ENCODE assay signal across 21 cellular contexts in the genomic region with DNA sequence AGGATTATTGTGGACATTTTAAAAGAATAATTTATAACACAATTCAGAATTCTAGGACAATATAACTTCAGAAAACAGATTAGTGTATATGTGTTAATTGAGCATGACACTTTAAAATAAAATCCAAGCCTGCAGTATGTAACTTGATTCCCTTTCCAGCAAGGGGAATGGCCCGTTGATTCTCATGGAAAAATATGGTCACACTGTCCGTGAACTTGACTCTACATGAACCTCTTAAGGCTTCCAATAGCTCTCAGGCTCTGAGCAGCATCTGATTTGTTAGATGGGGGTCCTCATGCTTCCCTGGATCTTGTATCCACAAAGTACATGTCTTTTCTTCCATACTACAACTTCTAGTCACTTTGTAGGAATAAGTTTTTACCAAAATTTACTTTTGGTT.
"Had no signal": no experiment of that assay in that cellular context is flagged by ENCODE, and none has a peak within 500 bp of the region (broad histone marks: within the 10 kb centered on the region; RNA-seq: fewer than 3 reads in every experiment).

No MANE protein-coding gene starts in this region.

- H3K4me1 Mint-ChIP-seq: activated CD4-positive, alpha-beta memory T cell treated with anti-CD3 and anti-CD28 coated beads, Interleukin-2, amount 10 ng/mL, durations not matched to agents 7 days and 5 days; memory B cell; stimulated activated effector memory CD8-positive, alpha-beta T cell treated with anti-CD3 and anti-CD28 coated beads, Interleukin-12 subunit alpha, Interleukin-12 subunit beta, amount 100 ng/mL, for 72 hours; T-cell had no signal

- H3K36me3 Mint-ChIP-seq: activated naive CD4-positive, alpha-beta T cell treated with anti-CD3 and anti-CD28 coated beads, Interleukin-2, amount 50 U/mL, for 72 hours; memory B cell; natural killer cell treated with Interleukin-12 subunit alpha and Interleukin-12 subunit beta and Interleukin-15 and Interleukin-18, amount 100 ng/mL, for 72 hours; stimulated activated effector memory CD8-positive, alpha-beta T cell treated with anti-CD3 and anti-CD28 coated beads, Interleukin-12 subunit alpha, Interleukin-12 subunit beta, amount 100 ng/mL, for 72 hours; T-cell had no signal

- H3K27me3 ChIP-seq: body of pancreas, colonic mucosa, right lobe of liver had no signal

- DNase-seq: activated CD4-positive, alpha-beta memory T cell treated with anti-CD3 and anti-CD28 coated beads, Interleukin-2, amount 10 ng/mL, durations not matched to agents 7 days and 5 days; activated effector memory CD4-positive, alpha-beta T cell treated with anti-CD3 and anti-CD28 coated beads, Interleukin-2, amount 50 U/mL, for 16 hours; activated T-cell treated with anti-CD3 and anti-CD28 coated beads, Interleukin-2, amount 50 U/mL, for 48 hours; amniotic stem cell; body of pancreas; caudate nucleus; colonic mucosa; kidney; left ventricle myocardium superior; occipital lobe; psoas muscle; right lobe of liver; stimulated activated CD4-positive, alpha-beta T cell treated with anti-CD3 and anti-CD28 coated beads, Interleukin-12 subunit alpha, Interleukin-12 subunit beta, amount 100 ng/mL, for 4 hours; stimulated activated CD4-positive, alpha-beta T cell treated with anti-CD3 and anti-CD28 coated beads, Interleukin-2, amount 100 ng/mL, for 24 hours; T-cell; T-helper 9 cell had no signal

- H3K9me3 Mint-ChIP-seq: activated CD4-positive, alpha-beta memory T cell treated with anti-CD3 and anti-CD28 coated beads, Interleukin-2, amount 10 ng/mL, durations not matched to agents 7 days and 5 days; activated naive CD4-positive, alpha-beta T cell treated with anti-CD3 and anti-CD28 coated beads, Interleukin-2, amount 50 U/mL, for 72 hours; memory B cell; natural killer cell treated with Interleukin-12 subunit alpha and Interleukin-12 subunit beta and Interleukin-15 and Interleukin-18, amount 100 ng/mL, for 72 hours; stimulated activated effector memory CD8-positive, alpha-beta T cell treated with anti-CD3 and anti-CD28 coated beads, Interleukin-12 subunit alpha, Interleukin-12 subunit beta, amount 100 ng/mL, for 72 hours had no signal

- H3K4me1 ChIP-seq: body of pancreas, colonic mucosa, right lobe of liver had no signal

- ATAC-seq: activated naive CD4-positive, alpha-beta T cell treated with anti-CD3 and anti-CD28 coated beads, Interleukin-2, amount 50 U/mL, for 72 hours; body of pancreas; left ventricle myocardium superior; natural killer cell treated with Interleukin-12 subunit alpha and Interleukin-12 subunit beta and Interleukin-15 and Interleukin-18, amount 100 ng/mL, for 72 hours; psoas muscle; right lobe of liver; stimulated activated effector memory CD8-positive, alpha-beta T cell treated with anti-CD3 and anti-CD28 coated beads, Interleukin-12 subunit alpha, Interleukin-12 subunit beta, amount 100 ng/mL, for 72 hours; T-cell had no signal

- H3K4me3 Mint-ChIP-seq: activated CD4-positive, alpha-beta memory T cell treated with anti-CD3 and anti-CD28 coated beads, Interleukin-2, amount 10 ng/mL, durations not matched to agents 7 days and 5 days; memory B cell; natural killer cell treated with Interleukin-12 subunit alpha and Interleukin-12 subunit beta and Interleukin-15 and Interleukin-18, amount 100 ng/mL, for 72 hours; stimulated activated effector memory CD8-positive, alpha-beta T cell treated with anti-CD3 and anti-CD28 coated beads, Interleukin-12 subunit alpha, Interleukin-12 subunit beta, amount 100 ng/mL, for 72 hours; T-cell had no signal

- H3K4me3 ChIP-seq: body of pancreas, colonic mucosa, psoas muscle, right lobe of liver, SK-N-MC had no signal

- H3K9me3 ChIP-seq: body of pancreas, colonic mucosa, psoas muscle, right lobe of liver had no signal

- H3K27ac ChIP-seq: body of pancreas, colonic mucosa, psoas muscle, right lobe of liver, SK-N-MC had no signal

- H3K36me3 ChIP-seq: colonic mucosa, right lobe of liver had no signal

- H3K27ac Mint-ChIP-seq: activated CD4-positive, alpha-beta memory T cell treated with anti-CD3 and anti-CD28 coated beads, Interleukin-2, amount 10 ng/mL, durations not matched to agents 7 days and 5 days; activated naive CD4-positive, alpha-beta T cell treated with anti-CD3 and anti-CD28 coated beads, Interleukin-2, amount 50 U/mL, for 72 hours; memory B cell; natural killer cell treated with Interleukin-12 subunit alpha and Interleukin-12 subunit beta and Interleukin-15 and Interleukin-18, amount 100 ng/mL, for 72 hours; stimulated activated effector memory CD8-positive, alpha-beta T cell treated with anti-CD3 and anti-CD28 coated beads, Interleukin-12 subunit alpha, Interleukin-12 subunit beta, amount 100 ng/mL, for 72 hours; T-cell had no signal
